In the genomic region with DNA sequence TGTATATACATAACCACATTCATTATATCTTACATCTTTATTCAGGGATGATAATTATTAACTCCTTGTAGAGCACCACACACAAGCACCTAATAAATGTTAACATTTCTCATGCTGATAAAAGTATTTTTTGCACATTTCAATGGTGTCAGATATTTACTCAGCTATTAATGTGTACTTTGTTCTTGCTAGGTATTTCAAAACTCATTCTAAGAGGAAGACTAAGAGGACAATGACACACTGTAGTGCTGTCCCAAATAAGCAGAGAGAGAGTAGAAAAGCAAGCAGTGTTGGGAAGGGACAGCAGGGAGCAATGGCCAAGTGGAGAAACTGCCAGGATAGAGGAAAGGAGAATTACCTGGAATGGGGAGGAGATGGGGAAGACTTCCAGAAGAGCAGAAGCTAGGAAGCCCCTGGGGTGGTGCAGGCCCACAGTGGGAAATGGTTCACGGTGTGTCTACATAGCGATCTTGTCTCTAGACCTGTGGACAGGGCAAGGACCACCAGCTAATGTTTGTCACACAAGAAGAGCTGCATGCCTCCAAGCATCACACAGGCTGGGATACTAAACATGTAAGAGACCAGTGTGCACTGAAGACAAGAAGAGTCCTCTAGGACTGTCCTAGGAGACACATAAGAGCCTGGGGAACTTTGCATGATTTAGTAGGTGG, we compare ENCODE assay signal across 1 cellular context.
A peak's percentile ranks its signal among the peaks of the same experiment; 100 is the strongest.
TF ChIP-seq lines count a peak whose summit lies in the region.

No MANE protein-coding gene starts in this region.

TF ChIP-seq in HepG2, 621 proteins besides CTCF, POLR2A, EP300 and RAD21 (continued from another document and continues in another):
- TF ChIP-seq LCORL (IDR thresholded peaks at IDR 0.05) (0 out of 2 replicates have a peak, but pooled peaks have one; percentile 23), LCORL (CRISPR knock-in tag; IDR thresholded peaks at IDR 0.05) (peak; percentile 75), YY1 (IDR thresholded peaks at IDR 0.05; ENCODE audit: insufficient read depth, insufficient replicate concordance, low read depth, low read length) (no peak), ESRRA (CRISPR knock-in tag; IDR thresholded peaks at IDR 0.05; ENCODE audit: low read depth) (no peak), TBP (CRISPR knock-in tag; IDR thresholded peaks at IDR 0.05) (no peak), NR2C2 (CRISPR knock-in tag; IDR thresholded peaks at IDR 0.05; ENCODE audit: borderline replicate concordance) (no peak), FOXA1 (IDR thresholded peaks at IDR 0.05) (peak; percentile 73), FOXA1 (CRISPR knock-in tag; IDR thresholded peaks at IDR 0.05) (peak; percentile 84), SRSF9 (IDR thresholded peaks at IDR 0.05; ENCODE audit: borderline replicate concordance, insufficient read depth, low read depth, low read length, poor library complexity, severe bottlenecking) (no peak), KLF11 (CRISPR knock-in tag; IDR thresholded peaks at IDR 0.05) (no peak), ZNF10 (CRISPR knock-in tag; IDR thresholded peaks at IDR 0.05; ENCODE audit: borderline replicate concordance, low read depth) (no peak), ZNF260 (CRISPR knock-in tag; IDR thresholded peaks at IDR 0.05; ENCODE audit: borderline replicate concordance, low read depth) (no peak), ZFP62 (CRISPR knock-in tag; IDR thresholded peaks at IDR 0.05) (no peak), ZNF850 (CRISPR knock-in tag; conservative IDR thresholded peaks at IDR 0.05) (no peak), ERF (CRISPR knock-in tag; IDR thresholded peaks at IDR 0.05) (peak; percentile 54; the same call in 1 of the 2 replicates), ZIK1 (CRISPR knock-in tag; IDR thresholded peaks at IDR 0.05; ENCODE audit: borderline replicate concordance, low read depth) (no peak), GABPA (IDR thresholded peaks at IDR 0.05; ENCODE audit: low read depth, low read length) (no peak), GABPA (CRISPR knock-in tag; IDR thresholded peaks at IDR 0.05; ENCODE audit: low read depth) (no peak), ZSCAN31 (CRISPR knock-in tag; IDR thresholded peaks at IDR 0.05; ENCODE audit: low read depth) (no peak), ZNF354B (CRISPR knock-in tag; IDR thresholded peaks at IDR 0.05) (no peak), ZNF766 (CRISPR knock-in tag; IDR thresholded peaks at IDR 0.05; ENCODE audit: borderline replicate concordance) (no peak), KLF12 (CRISPR knock-in tag; IDR thresholded peaks at IDR 0.05; ENCODE audit: borderline replicate concordance) (no peak), ZSCAN12 (CRISPR knock-in tag; IDR thresholded peaks at IDR 0.05) (no peak), GATA4 (IDR thresholded peaks at IDR 0.05; ENCODE audit: borderline replicate concordance, low read depth) (peak; percentile 55; the same call in 1 of the 2 replicates), ZNF616 (CRISPR knock-in tag; IDR thresholded peaks at IDR 0.05; ENCODE audit: low read depth) (no peak), FIP1L1 (IDR thresholded peaks at IDR 0.05; ENCODE audit: borderline replicate concordance, insufficient read depth, low read depth, low read length) (no peak), SOX5 (CRISPR knock-in tag; IDR thresholded peaks at IDR 0.05; ENCODE audit: borderline replicate concordance) (peak; percentile 95)
- TF ChIP-seq, protein P1, sequence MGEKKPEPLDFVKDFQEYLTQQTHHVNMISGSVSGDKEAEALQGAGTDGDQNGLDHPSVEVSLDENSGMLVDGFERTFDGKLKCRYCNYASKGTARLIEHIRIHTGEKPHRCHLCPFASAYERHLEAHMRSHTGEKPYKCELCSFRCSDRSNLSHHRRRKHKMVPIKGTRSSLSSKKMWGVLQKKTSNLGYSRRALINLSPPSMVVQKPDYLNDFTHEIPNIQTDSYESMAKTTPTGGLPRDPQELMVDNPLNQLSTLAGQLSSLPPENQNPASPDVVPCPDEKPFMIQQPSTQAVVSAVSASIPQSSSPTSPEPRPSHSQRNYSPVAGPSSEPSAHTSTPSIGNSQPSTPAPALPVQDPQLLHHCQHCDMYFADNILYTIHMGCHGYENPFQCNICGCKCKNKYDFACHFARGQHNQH (CRISPR knock-in tag; IDR thresholded peaks at IDR 0.05), result 0 out of 2 replicates have a peak, but pooled peaks have one; percentile 26
- TF ChIP-seq, protein P2, sequence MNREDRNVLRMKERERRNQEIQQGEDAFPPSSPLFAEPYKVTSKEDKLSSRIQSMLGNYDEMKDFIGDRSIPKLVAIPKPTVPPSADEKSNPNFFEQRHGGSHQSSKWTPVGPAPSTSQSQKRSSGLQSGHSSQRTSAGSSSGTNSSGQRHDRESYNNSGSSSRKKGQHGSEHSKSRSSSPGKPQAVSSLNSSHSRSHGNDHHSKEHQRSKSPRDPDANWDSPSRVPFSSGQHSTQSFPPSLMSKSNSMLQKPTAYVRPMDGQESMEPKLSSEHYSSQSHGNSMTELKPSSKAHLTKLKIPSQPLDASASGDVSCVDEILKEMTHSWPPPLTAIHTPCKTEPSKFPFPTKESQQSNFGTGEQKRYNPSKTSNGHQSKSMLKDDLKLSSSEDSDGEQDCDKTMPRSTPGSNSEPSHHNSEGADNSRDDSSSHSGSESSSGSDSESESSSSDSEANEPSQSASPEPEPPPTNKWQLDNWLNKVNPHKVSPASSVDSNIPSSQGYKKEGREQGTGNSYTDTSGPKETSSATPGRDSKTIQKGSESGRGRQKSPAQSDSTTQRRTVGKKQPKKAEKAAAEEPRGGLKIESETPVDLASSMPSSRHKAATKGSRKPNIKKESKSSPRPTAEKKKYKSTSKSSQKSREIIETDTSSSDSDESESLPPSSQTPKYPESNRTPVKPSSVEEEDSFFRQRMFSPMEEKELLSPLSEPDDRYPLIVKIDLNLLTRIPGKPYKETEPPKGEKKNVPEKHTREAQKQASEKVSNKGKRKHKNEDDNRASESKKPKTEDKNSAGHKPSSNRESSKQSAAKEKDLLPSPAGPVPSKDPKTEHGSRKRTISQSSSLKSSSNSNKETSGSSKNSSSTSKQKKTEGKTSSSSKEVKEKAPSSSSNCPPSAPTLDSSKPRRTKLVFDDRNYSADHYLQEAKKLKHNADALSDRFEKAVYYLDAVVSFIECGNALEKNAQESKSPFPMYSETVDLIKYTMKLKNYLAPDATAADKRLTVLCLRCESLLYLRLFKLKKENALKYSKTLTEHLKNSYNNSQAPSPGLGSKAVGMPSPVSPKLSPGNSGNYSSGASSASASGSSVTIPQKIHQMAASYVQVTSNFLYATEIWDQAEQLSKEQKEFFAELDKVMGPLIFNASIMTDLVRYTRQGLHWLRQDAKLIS (CRISPR knock-in tag; IDR thresholded peaks at IDR 0.05), result no peak
- TF ChIP-seq, protein P3, sequence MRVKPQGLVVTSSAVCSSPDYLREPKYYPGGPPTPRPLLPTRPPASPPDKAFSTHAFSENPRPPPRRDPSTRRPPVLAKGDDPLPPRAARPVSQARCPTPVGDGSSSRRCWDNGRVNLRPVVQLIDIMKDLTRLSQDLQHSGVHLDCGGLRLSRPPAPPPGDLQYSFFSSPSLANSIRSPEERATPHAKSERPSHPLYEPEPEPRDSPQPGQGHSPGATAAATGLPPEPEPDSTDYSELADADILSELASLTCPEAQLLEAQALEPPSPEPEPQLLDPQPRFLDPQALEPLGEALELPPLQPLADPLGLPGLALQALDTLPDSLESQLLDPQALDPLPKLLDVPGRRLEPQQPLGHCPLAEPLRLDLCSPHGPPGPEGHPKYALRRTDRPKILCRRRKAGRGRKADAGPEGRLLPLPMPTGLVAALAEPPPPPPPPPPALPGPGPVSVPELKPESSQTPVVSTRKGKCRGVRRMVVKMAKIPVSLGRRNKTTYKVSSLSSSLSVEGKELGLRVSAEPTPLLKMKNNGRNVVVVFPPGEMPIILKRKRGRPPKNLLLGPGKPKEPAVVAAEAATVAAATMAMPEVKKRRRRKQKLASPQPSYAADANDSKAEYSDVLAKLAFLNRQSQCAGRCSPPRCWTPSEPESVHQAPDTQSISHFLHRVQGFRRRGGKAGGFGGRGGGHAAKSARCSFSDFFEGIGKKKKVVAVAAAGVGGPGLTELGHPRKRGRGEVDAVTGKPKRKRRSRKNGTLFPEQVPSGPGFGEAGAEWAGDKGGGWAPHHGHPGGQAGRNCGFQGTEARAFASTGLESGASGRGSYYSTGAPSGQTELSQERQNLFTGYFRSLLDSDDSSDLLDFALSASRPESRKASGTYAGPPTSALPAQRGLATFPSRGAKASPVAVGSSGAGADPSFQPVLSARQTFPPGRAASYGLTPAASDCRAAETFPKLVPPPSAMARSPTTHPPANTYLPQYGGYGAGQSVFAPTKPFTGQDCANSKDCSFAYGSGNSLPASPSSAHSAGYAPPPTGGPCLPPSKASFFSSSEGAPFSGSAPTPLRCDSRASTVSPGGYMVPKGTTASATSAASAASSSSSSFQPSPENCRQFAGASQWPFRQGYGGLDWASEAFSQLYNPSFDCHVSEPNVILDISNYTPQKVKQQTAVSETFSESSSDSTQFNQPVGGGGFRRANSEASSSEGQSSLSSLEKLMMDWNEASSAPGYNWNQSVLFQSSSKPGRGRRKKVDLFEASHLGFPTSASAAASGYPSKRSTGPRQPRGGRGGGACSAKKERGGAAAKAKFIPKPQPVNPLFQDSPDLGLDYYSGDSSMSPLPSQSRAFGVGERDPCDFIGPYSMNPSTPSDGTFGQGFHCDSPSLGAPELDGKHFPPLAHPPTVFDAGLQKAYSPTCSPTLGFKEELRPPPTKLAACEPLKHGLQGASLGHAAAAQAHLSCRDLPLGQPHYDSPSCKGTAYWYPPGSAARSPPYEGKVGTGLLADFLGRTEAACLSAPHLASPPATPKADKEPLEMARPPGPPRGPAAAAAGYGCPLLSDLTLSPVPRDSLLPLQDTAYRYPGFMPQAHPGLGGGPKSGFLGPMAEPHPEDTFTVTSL (CRISPR knock-in tag; IDR thresholded peaks at IDR 0.05; ENCODE audit: borderline replicate concordance), result peak; percentile 55; the same call in 1 of the 2 replicates
- TF ChIP-seq, protein P4, sequence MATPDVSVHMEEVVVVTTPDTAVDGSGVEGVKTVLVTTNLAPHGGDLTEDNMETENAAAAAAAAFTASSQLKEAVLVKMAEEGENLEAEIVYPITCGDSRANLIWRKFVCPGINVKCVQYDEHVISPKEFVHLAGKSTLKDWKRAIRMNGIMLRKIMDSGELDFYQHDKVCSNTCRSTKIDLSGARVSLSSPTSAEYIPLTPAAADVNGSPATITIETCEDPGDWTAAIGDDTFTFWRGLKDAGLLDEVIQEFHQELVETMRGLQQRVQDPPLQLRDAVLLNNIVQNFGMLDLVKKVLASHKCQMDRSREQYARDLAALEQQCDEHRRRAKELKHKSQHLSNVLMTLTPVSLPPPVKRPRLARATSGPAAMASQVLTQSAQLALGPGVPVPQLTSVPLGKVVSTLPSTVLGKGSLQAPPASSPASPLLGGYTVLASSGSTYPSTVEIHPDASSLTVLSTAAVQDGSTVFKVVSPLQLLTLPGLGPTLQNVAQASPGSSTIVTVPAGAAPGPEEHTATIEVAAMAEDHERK (CRISPR knock-in tag; IDR thresholded peaks at IDR 0.05; ENCODE audit: low read depth), result no peak
- TF ChIP-seq, protein P5, sequence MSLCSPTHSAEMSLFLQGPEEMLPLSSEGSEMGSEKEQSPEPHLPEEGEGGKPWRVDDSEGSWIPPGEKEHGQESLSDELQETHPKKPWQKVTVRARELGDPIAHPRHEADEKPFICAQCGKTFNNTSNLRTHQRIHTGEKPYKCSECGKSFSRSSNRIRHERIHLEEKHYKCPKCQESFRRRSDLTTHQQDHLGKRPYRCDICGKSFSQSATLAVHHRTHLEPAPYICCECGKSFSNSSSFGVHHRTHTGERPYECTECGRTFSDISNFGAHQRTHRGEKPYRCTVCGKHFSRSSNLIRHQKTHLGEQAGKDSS (CRISPR knock-in tag; IDR thresholded peaks at IDR 0.05; ENCODE audit: borderline replicate concordance, low read depth), result no peak
- TF ChIP-seq, protein P6, sequence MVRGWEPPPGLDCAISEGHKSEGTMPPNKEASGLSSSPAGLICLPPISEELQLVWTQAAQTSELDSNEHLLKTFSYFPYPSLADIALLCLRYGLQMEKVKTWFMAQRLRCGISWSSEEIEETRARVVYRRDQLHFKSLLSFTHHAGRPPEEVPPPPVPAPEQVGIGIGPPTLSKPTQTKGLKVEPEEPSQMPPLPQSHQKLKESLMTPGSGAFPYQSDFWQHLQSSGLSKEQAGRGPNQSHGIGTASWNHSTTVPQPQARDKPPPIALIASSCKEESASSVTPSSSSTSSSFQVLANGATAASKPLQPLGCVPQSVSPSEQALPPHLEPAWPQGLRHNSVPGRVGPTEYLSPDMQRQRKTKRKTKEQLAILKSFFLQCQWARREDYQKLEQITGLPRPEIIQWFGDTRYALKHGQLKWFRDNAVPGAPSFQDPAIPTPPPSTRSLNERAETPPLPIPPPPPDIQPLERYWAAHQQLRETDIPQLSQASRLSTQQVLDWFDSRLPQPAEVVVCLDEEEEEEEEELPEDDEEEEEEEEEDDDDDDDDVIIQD (CRISPR knock-in tag; IDR thresholded peaks at IDR 0.05; ENCODE audit: low read depth), result peak; percentile 85
- TF ChIP-seq, protein P7, sequence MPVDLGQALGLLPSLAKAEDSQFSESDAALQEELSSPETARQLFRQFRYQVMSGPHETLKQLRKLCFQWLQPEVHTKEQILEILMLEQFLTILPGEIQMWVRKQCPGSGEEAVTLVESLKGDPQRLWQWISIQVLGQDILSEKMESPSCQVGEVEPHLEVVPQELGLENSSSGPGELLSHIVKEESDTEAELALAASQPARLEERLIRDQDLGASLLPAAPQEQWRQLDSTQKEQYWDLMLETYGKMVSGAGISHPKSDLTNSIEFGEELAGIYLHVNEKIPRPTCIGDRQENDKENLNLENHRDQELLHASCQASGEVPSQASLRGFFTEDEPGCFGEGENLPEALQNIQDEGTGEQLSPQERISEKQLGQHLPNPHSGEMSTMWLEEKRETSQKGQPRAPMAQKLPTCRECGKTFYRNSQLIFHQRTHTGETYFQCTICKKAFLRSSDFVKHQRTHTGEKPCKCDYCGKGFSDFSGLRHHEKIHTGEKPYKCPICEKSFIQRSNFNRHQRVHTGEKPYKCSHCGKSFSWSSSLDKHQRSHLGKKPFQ (CRISPR knock-in tag; IDR thresholded peaks at IDR 0.05; ENCODE audit: insufficient replicate concordance), result no peak
